ENCODE assay signal across 21 cellular contexts in genomic region chr5:10885026-10885425, GRCh38.
DNase-seq lines count a peak whose midpoint lies in the region; ATAC-seq lines count a peak whose summit lies in the region.
"Had no signal": no experiment of that assay in that cellular context is flagged by ENCODE, and none has a peak within 500 bp of the region (broad histone marks: within the 10 kb centered on the region; RNA-seq: fewer than 3 reads in every experiment).

No MANE protein-coding gene starts in this region.

- no peak overlapping the region for H2BK5ac ChIP-seq in mesenchymal stem cell (ENCODE audit: low read depth, low read length, poor library complexity, severe bottlenecking)

- H4K91ac ChIP-seq in mesenchymal stem cell (ENCODE audit: low read length), result no peak overlapping the region

- H3K27me3 ChIP-seq in mesenchymal stem cell (ENCODE audit: control insufficient read depth in 1 of 2, insufficient read depth in 1 of 2, low read length in 2 of 2) (peaks cover 0 to 5% of the 10 kb centered on the region in 2 experiments), Karpas-422 (ENCODE audit: low read length) (no peaks in the 10 kb centered on the region)
- H3K27me3 ChIP-seq: cardiac muscle cell, neutrophil, Peyer's patch, uterus had no signal

- no peaks in the 10 kb centered on the region for H3K9me3 ChIP-seq in mesenchymal stem cell (ENCODE audit: control insufficient read depth, low read length)
- H3K9me3 ChIP-seq in Karpas-422 (ENCODE audit: low read length), result no peaks in the 10 kb centered on the region
- H3K9me3 ChIP-seq: neutrophil, Peyer's patch, uterus had no signal

- H3K4ac ChIP-seq in mesenchymal stem cell (ENCODE audit: low read depth in 1 of 2, low read length in 2 of 2), result no peak overlapping the region

- H3K36me3 ChIP-seq in mesenchymal stem cell (ENCODE audit: control insufficient read depth in 1 of 2, insufficient read depth in 2 of 2, low read depth in 1 of 2, low read length in 2 of 2), result peaks cover 0 to 3% of the 10 kb centered on the region in 2 experiments
- no peaks in the 10 kb centered on the region for H3K36me3 ChIP-seq in Karpas-422 (ENCODE audit: insufficient read depth, low read length)
- H3K36me3 ChIP-seq: cardiac muscle cell, neutrophil, Peyer's patch, uterus had no signal

- H3K18ac ChIP-seq in mesenchymal stem cell (ENCODE audit: low read depth in 1 of 2, low read length in 2 of 2), result no peak overlapping the region

- H2AFZ ChIP-seq in mesenchymal stem cell (ENCODE audit: low read depth, low read length) (no peak overlapping the region), Karpas-422 (ENCODE audit: low read length) (no peak overlapping the region)

- H3K4me3 ChIP-seq in mesenchymal stem cell (ENCODE audit: insufficient read depth in 1 of 2, low read depth in 1 of 2, low read length in 2 of 2) (no peak overlapping the region), Karpas-422 (ENCODE audit: low read length) (no peak overlapping the region)
- H3K4me3 ChIP-seq: cardiac muscle cell, Peyer's patch, smooth muscle cell, uterus had no signal

- H3K4me1 ChIP-seq in mesenchymal stem cell (ENCODE audit: control insufficient read depth, insufficient read depth, low read depth, low read length) (no peaks in the 10 kb centered on the region), Karpas-422 (ENCODE audit: low read length) (no peaks in the 10 kb centered on the region; the same call in 1 of the 2 replicates)
- H3K4me1 ChIP-seq: Peyer's patch, uterus had no signal

- no peak overlapping the region for H2BK120ac ChIP-seq in mesenchymal stem cell (ENCODE audit: low read depth, low read length)

- H3K79me2 ChIP-seq in Karpas-422 (ENCODE audit: low read length), result no peaks in the 10 kb centered on the region

- H3K27ac ChIP-seq in mesenchymal stem cell (ENCODE audit: low read length, poor library complexity, severe bottlenecking) (no peak overlapping the region), Karpas-422 (ENCODE audit: low read length) (no peak overlapping the region)
- H3K27ac ChIP-seq: C4-2B, cardiac muscle cell, neutrophil, Peyer's patch, uterus had no signal

- no peaks in the 10 kb centered on the region for H3K9me2 ChIP-seq in Karpas-422 (replicated peaks; ENCODE audit: insufficient read depth, low read length)

- WGBS in mesenchymal stem cell, result 7% methylated on average over 6 of the region's 6 CpGs

- H3K14ac ChIP-seq in mesenchymal stem cell (ENCODE audit: low read length in 2 of 2), result no peak overlapping the region

- ATAC-seq in HG03342 (IDR thresholded peaks at IDR 0.05; ENCODE audit: unreplicated experiment), result no peak
- ATAC-seq: activated CD4-positive, CD25-positive, alpha-beta regulatory T cell treated with anti-CD3 and anti-CD28 coated beads, Interleukin-2, amount 50 U/mL, for 24 hours had no signal

- no peak overlapping the region for H2BK15ac ChIP-seq in mesenchymal stem cell (ENCODE audit: low read depth, poor library complexity, severe bottlenecking)

- no peak overlapping the region for H2AK5ac ChIP-seq in mesenchymal stem cell (ENCODE audit: low read length, severe bottlenecking)

- H4K8ac ChIP-seq in mesenchymal stem cell (ENCODE audit: low read length), result no peak overlapping the region

- no peaks in the 10 kb centered on the region for H3K79me1 ChIP-seq in mesenchymal stem cell (replicated peaks; ENCODE audit: low read length, poor library complexity, severe bottlenecking)

- H3K9ac ChIP-seq in mesenchymal stem cell (ENCODE audit: low read length) (no peak overlapping the region), Karpas-422 (ENCODE audit: low read length) (no peak overlapping the region)

- DNase-seq in Daoy (ENCODE audit: low read depth), result peak; percentile 69
- peak; percentile 96 for DNase-seq in M059J (ENCODE audit: low read depth)
- DNase-seq in amniotic epithelial cell (ENCODE audit: low read depth), result peak; percentile 45
- peak; percentile 80 for DNase-seq in mesenchymal stem cell
- no peak for DNase-seq in activated effector memory CD4-positive, alpha-beta T cell treated with Interleukin-2 at 50 U/mL for 16 hours
- no peak for DNase-seq in Karpas-422
- no peak for DNase-seq in GDM1 (lab: John Stamatoyannopoulos, UW)
- DNase-seq: activated CD8-positive, alpha-beta memory T cell treated with anti-CD3 and anti-CD28 coated beads, Interleukin-2, amount 50 U/mL, for 48 hours; activated naive CD4-positive, alpha-beta T cell treated with anti-CD3 and anti-CD28 coated beads, Interleukin-2, amount 10 ng/mL, durations not matched to agents 7 days and 5 days; effector CD8-positive, alpha-beta T cell; H9; KBM-7; NCI-H187; Peyer's patch; uterus had no signal

- H3K4me2 ChIP-seq in mesenchymal stem cell (ENCODE audit: low read length, poor library complexity, severe bottlenecking) (no peak overlapping the region), Karpas-422 (ENCODE audit: low read depth, low read length, poor library complexity, severe bottlenecking) (no peak overlapping the region)
- H3K4me2 ChIP-seq: smooth muscle cell had no signal

- no peaks in the 10 kb centered on the region for H4K20me1 ChIP-seq in Karpas-422 (ENCODE audit: insufficient read depth, low read depth, low read length)

- no peak overlapping the region for H3K23ac ChIP-seq in mesenchymal stem cell (ENCODE audit: low read length in 2 of 2)

- no peak overlapping the region for H2BK12ac ChIP-seq in mesenchymal stem cell (ENCODE audit: low read length in 2 of 2)

Comparison
In these comparisons a context has a peak if more than half of its experiments do, and no peak if none do; other contexts are left out.
1. DNase-seq: peak in Daoy (single experiment), M059J (single experiment), amniotic epithelial cell (single experiment) and mesenchymal stem cell (single experiment); none in activated effector memory CD4-positive, alpha-beta T cell treated with Interleukin-2 at 50 U/mL for 16 hours (single experiment), Karpas-422 (single experiment) and GDM1 (single experiment).